In genomic region chr2:241310917-241311566, GRCh38 we compare ENCODE assay signal across 11 cellular contexts. TPM values are rescaled to one million over a fixed set of nuclear protein-coding genes. Genes with fewer than 3 reads are reported as not detected.
DNase-seq lines count a peak whose midpoint lies in the region; ATAC-seq, FAIRE-seq and TF ChIP-seq lines count a peak whose summit lies in the region.
"Had no signal": no experiment of that assay in that cellular context is flagged by ENCODE, and none has a peak within 500 bp of the region (broad histone marks: within the 10 kb centered on the region; RNA-seq: fewer than 3 reads in every experiment).

No MANE protein-coding gene starts in this region.

- H3K9ac ChIP-seq in DND-41 (ENCODE audit: low read depth, low read length) (no peak overlapping the region; the same call in 1 of the 2 replicates), astrocyte (ENCODE audit: low read length) (no peak overlapping the region)

- H3K4me1 ChIP-seq in DND-41 (ENCODE audit: insufficient read depth, low read length) (peaks cover 59% of the 10 kb centered on the region), HEK293 (ENCODE audit: control insufficient read depth, insufficient read depth, low read length) (peaks cover 21% of the 10 kb centered on the region), astrocyte (ENCODE audit: insufficient read depth, low read length) (peaks cover 44% of the 10 kb centered on the region), heart left ventricle (peaks cover 0 to 59% (median 32%) of the 10 kb centered on the region in 12 donors)
- H3K4me1 ChIP-seq: SJCRH30 had no signal

- no peak for ATAC-seq in DND-41 (ENCODE audit: insufficient read depth, low read depth)
- no peak for ATAC-seq in heart left ventricle
- ATAC-seq: sciatic nerve had no signal

- no peak for TF ChIP-seq POLR2A in heart left ventricle (IDR thresholded peaks at IDR 0.05)

- H3K27me3 ChIP-seq in DND-41 (ENCODE audit: insufficient read depth, low read length, poor library complexity) (no peaks in the 10 kb centered on the region), astrocyte (ENCODE audit: insufficient read depth, low read length) (no peaks in the 10 kb centered on the region), heart left ventricle (no peaks in the 10 kb centered on the region)
- H3K27me3 ChIP-seq: SJCRH30 had no signal

- intact Hi-C loops in heart left ventricle (cut with DNase I): loop anchor here in 1 of 10 donors (1.0 kb wide), 1 partner anchor 37 kb away; no protein-coding TSS in a partner anchor

- no peak overlapping the region for H3K27ac ChIP-seq in DND-41 (ENCODE audit: low read length)
- no peak overlapping the region for H3K27ac ChIP-seq in HEK293 (ENCODE audit: extremely low read depth, low read depth, low read length)
- no peak overlapping the region for H3K27ac ChIP-seq in astrocyte (ENCODE audit: low read depth, low read length)
- no peak overlapping the region for H3K27ac ChIP-seq in heart left ventricle
- H3K27ac ChIP-seq: SJCRH30 had no signal

- H3K36me3 ChIP-seq in DND-41 (ENCODE audit: insufficient read depth, low read length): peaks cover 14% of the 10 kb centered on the region
- H3K36me3 ChIP-seq in HEK293 (ENCODE audit: control insufficient read depth in 2 of 2, insufficient read depth in 1 of 2, low read length in 2 of 2): peaks cover 0 to 8% of the 10 kb centered on the region in 2 experiments; a peak in 1 of 3 replicates
- H3K36me3 ChIP-seq in astrocyte (ENCODE audit: insufficient read depth, low read length): no peaks in the 10 kb centered on the region
- H3K36me3 ChIP-seq in heart left ventricle: no peaks in the 10 kb centered on the region

- H3K4me2 ChIP-seq in DND-41 (ENCODE audit: insufficient read depth, low read length): peak overlapping the region; percentile 35
- H3K4me2 ChIP-seq in astrocyte (ENCODE audit: low read length): no peak overlapping the region

- H3K27me3 Mint-ChIP-seq in astrocyte (ENCODE audit: low read depth, unreplicated experiment) (no peaks in the 10 kb centered on the region), nephron (ENCODE audit: low read depth) (no peaks in the 10 kb centered on the region)

- H3K27ac Mint-ChIP-seq in astrocyte (ENCODE audit: unreplicated experiment) (peak overlapping the region; percentile 89), nephron (peak overlapping the region in 2 of 3 experiments; percentile 2 to 22)

- H2AFZ ChIP-seq in DND-41 (ENCODE audit: low read depth, low read length) (no peak overlapping the region), astrocyte (ENCODE audit: low read depth, low read length) (no peak overlapping the region)

- H3K36me3 Mint-ChIP-seq in astrocyte (ENCODE audit: low read depth, unreplicated experiment) (no peaks in the 10 kb centered on the region), nephron (ENCODE audit: low read depth) (peaks cover 5% of the 10 kb centered on the region)

- TF ChIP-seq CTCF in DND-41 (IDR thresholded peaks at IDR 0.05; ENCODE audit: borderline replicate concordance, extremely low read depth, low read length, poor library complexity, severe bottlenecking): no peak
- 0 out of 2 replicates have a peak, but pooled peaks have one; percentile 12 for TF ChIP-seq CTCF in HEK293 (tag by site-specific recombination; IDR thresholded peaks at IDR 0.05)
- no peak for TF ChIP-seq CTCF in astrocyte (IDR thresholded peaks at IDR 0.05; ENCODE audit: insufficient read depth, low read depth, low read length)
- no peak for TF ChIP-seq CTCF in nephron (IDR thresholded peaks at IDR 0.05; ENCODE audit: unreplicated experiment in 3 of 3)
- no peak for TF ChIP-seq CTCF in heart left ventricle (IDR thresholded peaks at IDR 0.05)

- POLR2A ChIA-PET in HEK293 (lab: Yijun Ruan, JAX): no interaction called here

- no peaks in the 10 kb centered on the region for H3K9me3 ChIP-seq in DND-41 (ENCODE audit: insufficient read depth, low read length, severe bottlenecking)
- no peaks in the 10 kb centered on the region for H3K9me3 ChIP-seq in HEK293 (ENCODE audit: control insufficient read depth, insufficient read depth, low read depth, low read length)
- no peaks in the 10 kb centered on the region for H3K9me3 ChIP-seq in astrocyte (ENCODE audit: insufficient read depth, low read depth, low read length)
- H3K9me3 ChIP-seq in heart left ventricle: no peaks in the 10 kb centered on the region
- H3K9me3 ChIP-seq: SJCRH30 had no signal

- WGBS in heart left ventricle, 4 donors: 89 to 94% (median 91%) methylated on average over 13 of the region's 13 CpGs

- H3K9me3 Mint-ChIP-seq in astrocyte (ENCODE audit: unreplicated experiment): no peaks in the 10 kb centered on the region
- H3K9me3 Mint-ChIP-seq in nephron: no peaks in the 10 kb centered on the region

- H3K4me3 ChIP-seq in DND-41 (ENCODE audit: low read depth in 1 of 2, low read length in 2 of 2) (no peak overlapping the region), HEK293 (ENCODE audit: low read depth, low read length) (no peak overlapping the region), astrocyte (ENCODE audit: insufficient read depth, low read depth, low read length) (no peak overlapping the region), heart left ventricle (no peak overlapping the region)
- H3K4me3 ChIP-seq: SJCRH30 had no signal

- H3K4me3 Mint-ChIP-seq in astrocyte (ENCODE audit: unreplicated experiment) (peak overlapping the region; percentile 31), nephron (peak overlapping the region in 2 of 3 experiments; percentile 15 to 37)

- H3K79me2 ChIP-seq in DND-41 (ENCODE audit: insufficient read depth, low read length) (peaks cover 96% of the 10 kb centered on the region), astrocyte (ENCODE audit: insufficient read depth, low read length) (peaks cover 93% of the 10 kb centered on the region)

- H4K20me1 ChIP-seq in DND-41 (ENCODE audit: insufficient read depth, low read length) (peaks cover 46% of the 10 kb centered on the region), astrocyte (ENCODE audit: insufficient read depth, low read length) (peaks cover 60% of the 10 kb centered on the region)

- DNase-seq in DND-41 (no peak), astrocyte (ENCODE audit: low read depth) (no peak), heart left ventricle (no peak), NCI-H345 (lab: John Stamatoyannopoulos, UW) (no peak), ureter (ENCODE audit: low spot score) (no peak)
- DNase-seq: foreskin fibroblast, NCI-H1092, SJCRH30 had no signal

- CTCF ChIA-PET in HEK293 (lab: Yijun Ruan, JAX): interaction anchor here (0.9 kb wide), 1 partner anchor 15 kb away, joined by 3 read pairs; no protein-coding TSS in a partner anchor

- H3K4me1 Mint-ChIP-seq in astrocyte (ENCODE audit: low read depth, unreplicated experiment): peaks cover 45% of the 10 kb centered on the region
- H3K4me1 Mint-ChIP-seq in nephron: peaks cover 37% of the 10 kb centered on the region

- FAIRE-seq in astrocyte (lab: Jason Lieb, UNC): no peak

TF ChIP-seq in HEK293, 187 proteins besides CTCF, POLR2A, EP300 and RAD21:
- TF ChIP-seq GFI1B (tag by site-specific recombination; IDR thresholded peaks at IDR 0.05) (no peak), ZNF514 (tag by site-specific recombination; IDR thresholded peaks at IDR 0.05) (no peak), ZNF600 (tag by site-specific recombination; IDR thresholded peaks at IDR 0.05) (peak; percentile 95)

RNA-seq across cellular contexts. Expression of gene HDLBP, which starts 4.4 kb away (rescaled TPM):
- total RNA-seq in astrocyte (922 and 975 TPM in 2 replicates), heart left ventricle (100 to 1,000 TPM; 312 to 407 (median 352) TPM), ureter (526 TPM)
- 100 to 1,000 TPM; 220 to 308 TPM for polyA plus RNA-seq in heart left ventricle

RNA-seq across cellular contexts. Expression of gene SEPTIN2, which starts 4.7 kb away (rescaled TPM):
- total RNA-seq in astrocyte (544 and 552 TPM in 2 replicates), heart left ventricle (100 to 1,000 TPM; 102 to 237 (median 203) TPM), ureter (480 TPM)
- polyA plus RNA-seq in heart left ventricle: 100 to 1,000 TPM in 1 of 2 donors, 10 to 100 TPM in 1; 91.2 to 198 TPM

RNA-seq across cellular contexts. Expression of gene FARP2, which starts 45.0 kb away (rescaled TPM):
- 60.8 and 65.0 TPM in 2 replicates for total RNA-seq in astrocyte
- total RNA-seq in heart left ventricle: 10 to 100 TPM; 17.1 to 31.8 (median 21.9) TPM
- 10 to 100 TPM in 1 of 2 donors, 1 to 10 TPM in 1; 7.9 to 11.9 TPM for polyA plus RNA-seq in heart left ventricle
- total RNA-seq in ureter: 120 TPM
